Comparison of ENCODE assay signal across 14 cellular contexts in the genomic region with DNA sequence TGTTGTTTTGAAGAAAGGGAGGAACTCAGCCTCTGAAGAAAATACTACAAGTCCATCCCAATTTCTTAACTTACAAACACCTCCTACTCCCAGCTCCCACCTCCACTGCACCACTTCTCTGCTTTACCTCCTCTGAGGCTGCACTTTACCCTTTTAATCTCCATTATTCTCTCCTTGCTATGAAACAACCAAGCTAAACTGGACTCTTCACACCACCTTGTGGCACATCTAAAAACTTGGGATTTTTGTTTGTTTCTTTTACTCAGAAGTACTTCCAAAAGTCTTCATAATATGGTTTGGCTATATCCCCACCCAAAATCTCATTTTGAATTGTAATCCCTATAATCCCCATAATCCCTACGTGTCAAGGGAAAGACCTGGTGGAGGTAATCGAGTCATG.
DNase-seq lines count a peak whose midpoint lies in the region; TF ChIP-seq lines count a peak whose summit lies in the region.
"Had no signal": no experiment of that assay in that cellular context is flagged by ENCODE, and none has a peak within 500 bp of the region (broad histone marks: within the 10 kb centered on the region; RNA-seq: fewer than 3 reads in every experiment).

No MANE protein-coding gene starts in this region.

- H3K9me3 ChIP-seq in PC-9 (ENCODE audit: insufficient read depth, low read depth) (no peaks in the 10 kb centered on the region), esophagus muscularis mucosa (no peaks in the 10 kb centered on the region), MG63 (0 out of 2 replicates have a peak, but pooled peaks cover 3% of the 10 kb centered on the region)
- H3K9me3 ChIP-seq: colonic mucosa, Peyer's patch, suprapubic skin had no signal

- H4K20me1 ChIP-seq in PC-9 (ENCODE audit: insufficient read depth) = no peaks in the 10 kb centered on the region

- CTCF ChIA-PET in PC-9 (lab: Charles Lee) = no interaction called here

- 76% methylated on average over 2 of the region's 2 CpGs for WGBS in esophagus muscularis mucosa

- DNase-seq in DMS 273 (lab: John Stamatoyannopoulos, UW; ENCODE audit: unreplicated experiment) = peak; percentile 19
- no peak for DNase-seq in DMS 273 treated with DMSO at 0.1 percent for 48 hours (lab: John Stamatoyannopoulos, UW)
- peak in 1 of 2 experiments; percentile 28 for DNase-seq in PC-9
- no peak for DNase-seq in esophagus muscularis mucosa (ENCODE audit: extremely low spot score)
- no peak for DNase-seq in retinal pigment epithelial cell (ENCODE audit: low read depth)
- DNase-seq in immature natural killer cell = no peak
- no peak for DNase-seq in activated CD4-positive, CD25-positive, alpha-beta regulatory T cell treated with anti-CD3 and anti-CD28 coated beads, Interleukin-2, amount 50 U/mL, for 72 hours
- no peak for DNase-seq in MG63
- DNase-seq: 8988T; activated CD8-positive, alpha-beta T cell treated with anti-CD3 and anti-CD28 coated beads for 36 hours; colonic mucosa; Peyer's patch; stimulated activated CD4-positive, alpha-beta T cell treated with anti-CD3 and anti-CD28 coated beads, Interleukin-12 subunit alpha, Interleukin-12 subunit beta, amount 100 ng/mL, for 4 hours had no signal

- H3K36me3 ChIP-seq in PC-9 (ENCODE audit: low read depth) (no peaks in the 10 kb centered on the region), esophagus muscularis mucosa (no peaks in the 10 kb centered on the region), MG63 (no peaks in the 10 kb centered on the region)
- H3K36me3 ChIP-seq: colonic mucosa, Peyer's patch, suprapubic skin had no signal

- H3K79me2 ChIP-seq in PC-9 (ENCODE audit: low read depth) = no peaks in the 10 kb centered on the region

- peaks cover 5 to 7% (median 5%) of the 10 kb centered on the region in 3 donors for H3K27me3 Mint-ChIP-seq in immature natural killer cell (ENCODE audit: low read depth in 3 of 3)

- POLR2A ChIA-PET in PC-9 (lab: Charles Lee; ENCODE audit: unreplicated experiment) = no interaction called here

- TF ChIP-seq POLR2A in esophagus muscularis mucosa (IDR thresholded peaks at IDR 0.05; ENCODE audit: low read depth) = no peak

- H3F3A ChIP-seq in PC-9 (ENCODE audit: insufficient read depth, low read depth) = no peaks in the 10 kb centered on the region

- no peaks in the 10 kb centered on the region for H3K9me3 Mint-ChIP-seq in immature natural killer cell
- H3K9me3 Mint-ChIP-seq: activated CD8-positive, alpha-beta T cell treated with anti-CD3 and anti-CD28 coated beads for 36 hours had no signal

- H3K4me1 Mint-ChIP-seq in immature natural killer cell = no peaks in the 10 kb centered on the region

- peak; percentile 67 for TF ChIP-seq CTCF in PC-9 (conservative IDR thresholded peaks at IDR 0.05)
- peak in 2 of 3 experiments; percentile 10 to 15 for TF ChIP-seq CTCF in esophagus muscularis mucosa (IDR thresholded peaks at IDR 0.05)
- peak; percentile 42 for TF ChIP-seq CTCF in retinal pigment epithelial cell (conservative IDR thresholded peaks at IDR 0.05; ENCODE audit: low read depth, low read length)

- no peaks in the 10 kb centered on the region for H3K36me3 Mint-ChIP-seq in immature natural killer cell

- BruUV-seq in PC-9 (replicated peaks; lab: Mats Ljungman, UMichigan) = no TSS peak

- H3K27ac ChIP-seq in PC-9 (no peak overlapping the region), esophagus muscularis mucosa (replicated peaks in 1 of 4) (no peak overlapping the region)
- H3K27ac ChIP-seq: colonic mucosa, Peyer's patch, suprapubic skin had no signal

- no peak overlapping the region for H3K4me3 ChIP-seq in PC-9
- no peak overlapping the region for H3K4me3 ChIP-seq in esophagus muscularis mucosa
- no peak overlapping the region for H3K4me3 ChIP-seq in retinal pigment epithelial cell (ENCODE audit: low read length)
- no peak overlapping the region for H3K4me3 ChIP-seq in MG63
- H3K4me3 ChIP-seq: colonic mucosa, Peyer's patch, suprapubic skin had no signal

- H3K27me3 ChIP-seq in PC-9 (ENCODE audit: insufficient read depth, low read depth) = no peaks in the 10 kb centered on the region
- H3K27me3 ChIP-seq in esophagus muscularis mucosa = no peaks in the 10 kb centered on the region
- no peaks in the 10 kb centered on the region for H3K27me3 ChIP-seq in MG63
- H3K27me3 ChIP-seq: colonic mucosa, Peyer's patch, suprapubic skin had no signal

- no peak overlapping the region for H3K27ac Mint-ChIP-seq in immature natural killer cell
- H3K27ac Mint-ChIP-seq: activated CD8-positive, alpha-beta T cell treated with anti-CD3 and anti-CD28 coated beads for 36 hours had no signal

- intact Hi-C loops in PC-9 (cut with micrococcal nuclease; ENCODE audit: unreplicated experiment) = loop anchor here (1.0 kb wide), 1 partner anchor 334 kb away; no protein-coding TSS in a partner anchor
- intact Hi-C loops in esophagus muscularis mucosa (cut with DNase I) = no loop called here

- H3K4me3 Mint-ChIP-seq in immature natural killer cell = no peak overlapping the region
- H3K4me3 Mint-ChIP-seq: activated CD8-positive, alpha-beta T cell treated with anti-CD3 and anti-CD28 coated beads for 36 hours had no signal

- H2AFZ ChIP-seq in PC-9 = no peak overlapping the region

- no peaks in the 10 kb centered on the region for H3K4me1 ChIP-seq in PC-9 (replicated peaks; ENCODE audit: insufficient read depth)
- no peaks in the 10 kb centered on the region for H3K4me1 ChIP-seq in esophagus muscularis mucosa
- H3K4me1 ChIP-seq: colonic mucosa, Peyer's patch had no signal

- no peak overlapping the region for H3K4me2 ChIP-seq in PC-9

- no peak for TF ChIP-seq EP300 in esophagus muscularis mucosa (IDR thresholded peaks at IDR 0.05)

- no peaks in the 10 kb centered on the region for H3K9me2 ChIP-seq in PC-9 (ENCODE audit: insufficient read depth)

Comparison
In these comparisons a context has a peak if more than half of its experiments do, and no peak if none do; other contexts are left out.
1. CTCF ChIP-seq: peak in every context shown above with its lines; median percentile 67 in PC-9; 42 in retinal pigment epithelial cell; 12 in esophagus muscularis mucosa.